2 cellular contexts compared by ENCODE assay signal in genomic region chr9:114395768-114396167, GRCh38.
TF ChIP-seq lines count a peak whose summit lies in the region.

No MANE protein-coding gene starts in this region.

TF ChIP-seq in K562, 482 proteins besides CTCF, POLR2A, EP300 and RAD21:
- TF ChIP-seq NCOA6 (IDR thresholded peaks at IDR 0.05) (no peak), CBX1 (IDR thresholded peaks at IDR 0.05; ENCODE audit: low read depth) (peak; percentile 67; the same call in 1 of the 2 replicates), ZBTB1 (CRISPR knock-in tag; IDR thresholded peaks at IDR 0.05; ENCODE audit: borderline replicate concordance, low read depth) (no peak), RBM25 (IDR thresholded peaks at IDR 0.05; ENCODE audit: low read depth, low read length, severe bottlenecking) (peak; percentile 96), PTBP1 (IDR thresholded peaks at IDR 0.05; ENCODE audit: low read depth, low read length) (0 out of 2 replicates have a peak, but pooled peaks have one; percentile 31), KDM1A (IDR thresholded peaks at IDR 0.05) (peak; percentile 56 to 82), ZNF764 (CRISPR knock-in tag; IDR thresholded peaks at IDR 0.05; ENCODE audit: low read depth) (no peak), ZFP36 (IDR thresholded peaks at IDR 0.05; ENCODE audit: low read depth, low read length, partially characterized antibody) (peak; percentile 90), CSDE1 (IDR thresholded peaks at IDR 0.05) (no peak), RCOR1 (IDR thresholded peaks at IDR 0.05; ENCODE audit: borderline replicate concordance in 1 of 2, low read depth in 2 of 2, low read length in 2 of 2) (peak in 1 of 2 experiments; percentile 65; a peak in 2 of 4 replicates), ADNP (tag; IDR thresholded peaks at IDR 0.05) (peak; percentile 41; the same call in 1 of the 2 replicates), HDAC2 (IDR thresholded peaks at IDR 0.05) (peak; percentile 44; the same call in 1 of the 2 replicates), BCOR (IDR thresholded peaks at IDR 0.05) (peak; percentile 95), ZBTB33 (CRISPR knock-in tag; IDR thresholded peaks at IDR 0.05) (peak; percentile 48; the same call in 1 of the 2 replicates), MTA3 (IDR thresholded peaks at IDR 0.05; ENCODE audit: borderline replicate concordance) (no peak)

TF ChIP-seq in GM12891, 5 proteins besides CTCF, POLR2A, EP300 and RAD21:
- no peak for TF ChIP-seq POU2F2 (IDR thresholded peaks at IDR 0.05; ENCODE audit: low read depth, low read length)
- TF ChIP-seq PAX5 (IDR thresholded peaks at IDR 0.05; ENCODE audit: insufficient read depth, low read length, severe bottlenecking), result no peak
- TF ChIP-seq SPI1 (IDR thresholded peaks at IDR 0.05; ENCODE audit: low read depth, low read length), result no peak
- no peak for TF ChIP-seq TAF1 (IDR thresholded peaks at IDR 0.05; ENCODE audit: low read depth, low read length)
- no peak for TF ChIP-seq POLR2AphosphoS5 (IDR thresholded peaks at IDR 0.05; ENCODE audit: low read depth, low read length)
